Comparison of ENCODE assay signal across 1 cellular context in the genomic region with DNA sequence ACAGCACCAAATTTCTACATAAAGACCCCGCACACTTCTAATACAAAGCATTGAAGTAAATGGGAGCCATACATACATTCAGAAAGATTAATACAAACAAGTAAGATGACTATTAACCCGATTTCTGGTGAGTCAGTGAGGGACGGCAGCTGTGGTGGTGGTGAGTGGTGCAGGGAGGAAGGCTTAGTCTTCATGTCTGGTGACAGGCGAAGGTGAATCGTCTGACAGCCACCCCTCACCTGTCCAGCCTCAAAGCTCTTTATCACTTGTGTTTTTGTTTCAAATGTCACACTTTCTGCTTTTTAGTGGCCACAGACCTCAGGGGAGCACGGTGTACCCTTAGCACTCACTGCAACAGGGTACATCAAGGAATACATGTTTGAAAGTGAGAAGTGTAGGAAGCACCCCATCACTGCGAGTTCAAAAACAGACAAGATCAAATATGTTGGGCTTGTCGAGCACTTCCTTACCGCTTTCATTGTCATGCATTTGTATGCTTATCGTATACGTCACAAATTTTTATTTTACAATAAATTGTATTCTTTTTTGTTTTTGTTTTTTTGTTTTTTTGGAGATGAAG.
TF ChIP-seq lines count a peak whose summit lies in the region.

No MANE protein-coding gene starts in this region.

TF ChIP-seq in IMR-90, 13 proteins besides CTCF, POLR2A, EP300 and RAD21:
- TF ChIP-seq, protein P1, sequence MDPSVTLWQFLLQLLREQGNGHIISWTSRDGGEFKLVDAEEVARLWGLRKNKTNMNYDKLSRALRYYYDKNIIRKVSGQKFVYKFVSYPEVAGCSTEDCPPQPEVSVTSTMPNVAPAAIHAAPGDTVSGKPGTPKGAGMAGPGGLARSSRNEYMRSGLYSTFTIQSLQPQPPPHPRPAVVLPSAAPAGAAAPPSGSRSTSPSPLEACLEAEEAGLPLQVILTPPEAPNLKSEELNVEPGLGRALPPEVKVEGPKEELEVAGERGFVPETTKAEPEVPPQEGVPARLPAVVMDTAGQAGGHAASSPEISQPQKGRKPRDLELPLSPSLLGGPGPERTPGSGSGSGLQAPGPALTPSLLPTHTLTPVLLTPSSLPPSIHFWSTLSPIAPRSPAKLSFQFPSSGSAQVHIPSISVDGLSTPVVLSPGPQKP (IDR thresholded peaks at IDR 0.05; ENCODE audit: borderline replicate concordance, low read depth, low read length): no peak
- TF ChIP-seq CHD1 (IDR thresholded peaks at IDR 0.05; ENCODE audit: low read depth, low read length) (no peak), NFE2L2 (IDR thresholded peaks at IDR 0.05; ENCODE audit: low read depth, low read length) (no peak), MAFK (IDR thresholded peaks at IDR 0.05; ENCODE audit: low read depth, low read length) (no peak), MXI1 (IDR thresholded peaks at IDR 0.05; ENCODE audit: borderline replicate concordance, low read depth, low read length) (no peak), SMC3 (IDR thresholded peaks at IDR 0.05; ENCODE audit: low read depth, low read length) (no peak), MAZ (IDR thresholded peaks at IDR 0.05; ENCODE audit: borderline replicate concordance, low read depth, low read length) (no peak), RCOR1 (IDR thresholded peaks at IDR 0.05; ENCODE audit: insufficient replicate concordance, low read length) (no peak), BHLHE40 (IDR thresholded peaks at IDR 0.05; ENCODE audit: low read depth, low read length) (no peak), FOS (IDR thresholded peaks at IDR 0.05; ENCODE audit: low read depth, low read length) (no peak), RFX5 (IDR thresholded peaks at IDR 0.05; ENCODE audit: low read depth, low read length) (no peak), CEBPB (IDR thresholded peaks at IDR 0.05; ENCODE audit: low read depth, low read length) (no peak)
- TF ChIP-seq, protein P2, sequence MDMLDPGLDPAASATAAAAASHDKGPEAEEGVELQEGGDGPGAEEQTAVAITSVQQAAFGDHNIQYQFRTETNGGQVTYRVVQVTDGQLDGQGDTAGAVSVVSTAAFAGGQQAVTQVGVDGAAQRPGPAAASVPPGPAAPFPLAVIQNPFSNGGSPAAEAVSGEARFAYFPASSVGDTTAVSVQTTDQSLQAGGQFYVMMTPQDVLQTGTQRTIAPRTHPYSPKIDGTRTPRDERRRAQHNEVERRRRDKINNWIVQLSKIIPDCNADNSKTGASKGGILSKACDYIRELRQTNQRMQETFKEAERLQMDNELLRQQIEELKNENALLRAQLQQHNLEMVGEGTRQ (IDR thresholded peaks at IDR 0.05; ENCODE audit: low read depth, low read length): no peak
